Comparison of ENCODE assay signal across 21 cellular contexts in genomic region chr21:34557261-34557660, GRCh38. TPM values are rescaled to one million over a fixed set of nuclear protein-coding genes. Genes with fewer than 3 reads are reported as not detected.
A peak's percentile ranks its signal among the peaks of the same experiment; 100 is the strongest.
DNase-seq lines count a peak whose midpoint lies in the region; ATAC-seq and TF ChIP-seq lines count a peak whose summit lies in the region.
"Had no signal": no experiment of that assay in that cellular context is flagged by ENCODE, and none has a peak within 500 bp of the region (broad histone marks: within the 10 kb centered on the region; RNA-seq: fewer than 3 reads in every experiment).

No MANE protein-coding gene starts in this region.

- H3K4me1 Mint-ChIP-seq in activated CD4-positive, alpha-beta memory T cell treated with anti-CD3 and anti-CD28 coated beads for 36 hours (ENCODE audit: low read depth) = peaks cover 14% of the 10 kb centered on the region
- no peaks in the 10 kb centered on the region for H3K4me1 Mint-ChIP-seq in activated CD4-positive, alpha-beta memory T cell treated with anti-CD3 and anti-CD28 coated beads, Interleukin-2, amount 10 ng/mL, durations not matched to agents 7 days and 5 days
- peaks cover 11% of the 10 kb centered on the region for H3K4me1 Mint-ChIP-seq in activated T-helper 17 cell treated with anti-CD3 and anti-CD28 coated beads, Interleukin-2, amount 50 U/mL, for 72 hours
- H3K4me1 Mint-ChIP-seq in stimulated activated naive CD8-positive, alpha-beta T cell treated with anti-CD3 and anti-CD28 coated beads, Interleukin-15, Interleukin-2, amounts not matched to agents 100 ng/mL and 50 ng/mL, for 24 hours (ENCODE audit: low read depth) = peaks cover 39% of the 10 kb centered on the region
- no peaks in the 10 kb centered on the region for H3K4me1 Mint-ChIP-seq in CD8-positive, alpha-beta T cell (ENCODE audit: low read depth)

- CTCF ChIA-PET in activated CD4-positive, alpha-beta memory T cell treated with anti-CD3 and anti-CD28 coated beads for 36 hours (lab: Charles Lee) = no interaction called here
- CTCF ChIA-PET in activated CD4-positive, alpha-beta memory T cell treated with anti-CD3 and anti-CD28 coated beads, Interleukin-2, amount 10 ng/mL, durations not matched to agents 7 days and 5 days (lab: Charles Lee) = no interaction called here
- CTCF ChIA-PET in CD8-positive, alpha-beta T cell (lab: Charles Lee) = no interaction called here

- no peak overlapping the region for H3K27ac Mint-ChIP-seq in activated CD4-positive, alpha-beta memory T cell treated with anti-CD3 and anti-CD28 coated beads for 36 hours
- no peak overlapping the region for H3K27ac Mint-ChIP-seq in activated CD4-positive, alpha-beta memory T cell treated with anti-CD3 and anti-CD28 coated beads, Interleukin-2, amount 10 ng/mL, durations not matched to agents 7 days and 5 days
- H3K27ac Mint-ChIP-seq in activated T-helper 17 cell treated with anti-CD3 and anti-CD28 coated beads, Interleukin-2, amount 50 U/mL, for 72 hours = no peak overlapping the region
- peak overlapping the region; percentile 63 for H3K27ac Mint-ChIP-seq in stimulated activated naive CD8-positive, alpha-beta T cell treated with anti-CD3 and anti-CD28 coated beads, Interleukin-15, Interleukin-2, amounts not matched to agents 100 ng/mL and 50 ng/mL, for 24 hours
- H3K27ac Mint-ChIP-seq in CD8-positive, alpha-beta T cell = no peak overlapping the region
- H3K27ac Mint-ChIP-seq: CD4-positive, CD25-positive, alpha-beta regulatory T cell had no signal

- ATAC-seq in activated T-helper 17 cell treated with anti-CD3 and anti-CD28 coated beads, Interleukin-2, amount 50 U/mL, for 72 hours (replicated peaks) = peak; percentile 67
- ATAC-seq in CD8-positive, alpha-beta T cell = no peak

- intact Hi-C loops in activated CD4-positive, alpha-beta memory T cell treated with anti-CD3 and anti-CD28 coated beads for 36 hours (cut with micrococcal nuclease) = no loop called here
- intact Hi-C loops in CD8-positive, alpha-beta T cell (cut with DNase I, micrococcal nuclease) = no loop called here

- no peak overlapping the region for H3K4me3 ChIP-seq in CD8-positive, alpha-beta T cell (ENCODE audit: low read depth, low read length)
- H3K4me3 ChIP-seq: BLaER1, SJSA1 had no signal

- no peaks in the 10 kb centered on the region for H3K27me3 ChIP-seq in CD8-positive, alpha-beta T cell (ENCODE audit: insufficient read depth, low read length)
- H3K27me3 ChIP-seq: BLaER1, SJSA1 had no signal

- no peak overlapping the region for H3K4me3 Mint-ChIP-seq in activated CD4-positive, alpha-beta memory T cell treated with anti-CD3 and anti-CD28 coated beads for 36 hours
- H3K4me3 Mint-ChIP-seq in activated CD4-positive, alpha-beta memory T cell treated with anti-CD3 and anti-CD28 coated beads, Interleukin-2, amount 10 ng/mL, durations not matched to agents 7 days and 5 days = no peak overlapping the region
- no peak overlapping the region for H3K4me3 Mint-ChIP-seq in activated T-helper 17 cell treated with anti-CD3 and anti-CD28 coated beads, Interleukin-2, amount 50 U/mL, for 72 hours
- H3K4me3 Mint-ChIP-seq in stimulated activated naive CD8-positive, alpha-beta T cell treated with anti-CD3 and anti-CD28 coated beads, Interleukin-15, Interleukin-2, amounts not matched to agents 100 ng/mL and 50 ng/mL, for 24 hours = no peak overlapping the region
- no peak overlapping the region for H3K4me3 Mint-ChIP-seq in CD8-positive, alpha-beta T cell
- H3K4me3 Mint-ChIP-seq: CD4-positive, CD25-positive, alpha-beta regulatory T cell had no signal

- DNase-seq in activated CD4-positive, alpha-beta memory T cell treated with anti-CD3 and anti-CD28 coated beads for 36 hours = peak; percentile 43
- DNase-seq in activated CD4-positive, alpha-beta memory T cell treated with anti-CD3 and anti-CD28 coated beads, Interleukin-2, amount 10 ng/mL, durations not matched to agents 7 days and 5 days = no peak
- DNase-seq in islet precursor cell = peak; percentile 11
- DNase-seq in CD8-positive, alpha-beta T cell = no peak
- DNase-seq in cortex of kidney (lab: John Stamatoyannopoulos, UW) = no peak
- DNase-seq: CD4-positive, CD25-positive, alpha-beta regulatory T cell; HCEC 1CT; IMR-90; MM.1S; NCI-H1694; NCI-H2029 treated with DMSO at 0.1 percent for 48 hours; NCI-H446 treated with DMSO at 0.1 percent for 48 hours; NCI-H526; NCI-H82; Right ventricle myocardium superior; RPMI8226 had no signal

- TF ChIP-seq CTCF in CD8-positive, alpha-beta T cell (IDR thresholded peaks at IDR 0.05) = no peak

- H3K9me3 Mint-ChIP-seq in activated CD4-positive, alpha-beta memory T cell treated with anti-CD3 and anti-CD28 coated beads for 36 hours = peaks cover 11% of the 10 kb centered on the region
- peaks cover 8% of the 10 kb centered on the region for H3K9me3 Mint-ChIP-seq in activated CD4-positive, alpha-beta memory T cell treated with anti-CD3 and anti-CD28 coated beads, Interleukin-2, amount 10 ng/mL, durations not matched to agents 7 days and 5 days
- peaks cover 4% of the 10 kb centered on the region for H3K9me3 Mint-ChIP-seq in activated T-helper 17 cell treated with anti-CD3 and anti-CD28 coated beads, Interleukin-2, amount 50 U/mL, for 72 hours
- peaks cover 16% of the 10 kb centered on the region for H3K9me3 Mint-ChIP-seq in stimulated activated naive CD8-positive, alpha-beta T cell treated with anti-CD3 and anti-CD28 coated beads, Interleukin-15, Interleukin-2, amounts not matched to agents 100 ng/mL and 50 ng/mL, for 24 hours
- H3K9me3 Mint-ChIP-seq in CD8-positive, alpha-beta T cell = peaks cover 3% of the 10 kb centered on the region

- H3K27ac ChIP-seq in CD8-positive, alpha-beta T cell (ENCODE audit: low read depth, low read length) = no peak overlapping the region
- H3K27ac ChIP-seq: BLaER1, KMS-11, SJSA1 had no signal

- H3K27me3 Mint-ChIP-seq in activated CD4-positive, alpha-beta memory T cell treated with anti-CD3 and anti-CD28 coated beads for 36 hours = no peaks in the 10 kb centered on the region
- no peaks in the 10 kb centered on the region for H3K27me3 Mint-ChIP-seq in activated CD4-positive, alpha-beta memory T cell treated with anti-CD3 and anti-CD28 coated beads, Interleukin-2, amount 10 ng/mL, durations not matched to agents 7 days and 5 days
- H3K27me3 Mint-ChIP-seq in activated T-helper 17 cell treated with anti-CD3 and anti-CD28 coated beads, Interleukin-2, amount 50 U/mL, for 72 hours = no peaks in the 10 kb centered on the region
- no peaks in the 10 kb centered on the region for H3K27me3 Mint-ChIP-seq in stimulated activated naive CD8-positive, alpha-beta T cell treated with anti-CD3 and anti-CD28 coated beads, Interleukin-15, Interleukin-2, amounts not matched to agents 100 ng/mL and 50 ng/mL, for 24 hours
- no peaks in the 10 kb centered on the region for H3K27me3 Mint-ChIP-seq in CD8-positive, alpha-beta T cell (ENCODE audit: low read depth)
- H3K27me3 Mint-ChIP-seq: CD4-positive, CD25-positive, alpha-beta regulatory T cell had no signal

- no peaks in the 10 kb centered on the region for H3K9me3 ChIP-seq in CD8-positive, alpha-beta T cell (ENCODE audit: low read length)
- H3K9me3 ChIP-seq: SJSA1 had no signal

- peaks cover 12% of the 10 kb centered on the region for H3K36me3 Mint-ChIP-seq in activated CD4-positive, alpha-beta memory T cell treated with anti-CD3 and anti-CD28 coated beads for 36 hours
- H3K36me3 Mint-ChIP-seq in activated CD4-positive, alpha-beta memory T cell treated with anti-CD3 and anti-CD28 coated beads, Interleukin-2, amount 10 ng/mL, durations not matched to agents 7 days and 5 days (ENCODE audit: low read depth) = no peaks in the 10 kb centered on the region
- no peaks in the 10 kb centered on the region for H3K36me3 Mint-ChIP-seq in activated T-helper 17 cell treated with anti-CD3 and anti-CD28 coated beads, Interleukin-2, amount 50 U/mL, for 72 hours (ENCODE audit: low read depth)
- peaks cover 13% of the 10 kb centered on the region for H3K36me3 Mint-ChIP-seq in stimulated activated naive CD8-positive, alpha-beta T cell treated with anti-CD3 and anti-CD28 coated beads, Interleukin-15, Interleukin-2, amounts not matched to agents 100 ng/mL and 50 ng/mL, for 24 hours (ENCODE audit: low read depth)
- H3K36me3 Mint-ChIP-seq in CD8-positive, alpha-beta T cell = no peaks in the 10 kb centered on the region

- H3K36me3 ChIP-seq in CD8-positive, alpha-beta T cell (ENCODE audit: insufficient read depth, low read length) = no peaks in the 10 kb centered on the region
- H3K36me3 ChIP-seq: SJSA1 had no signal

- POLR2A ChIA-PET in activated CD4-positive, alpha-beta memory T cell treated with anti-CD3 and anti-CD28 coated beads for 36 hours (lab: Charles Lee) = no interaction called here
- POLR2A ChIA-PET in activated CD4-positive, alpha-beta memory T cell treated with anti-CD3 and anti-CD28 coated beads, Interleukin-2, amount 10 ng/mL, durations not matched to agents 7 days and 5 days (lab: Charles Lee) = no interaction called here
- POLR2A ChIA-PET in CD8-positive, alpha-beta T cell (lab: Charles Lee) = no interaction called here

- no peaks in the 10 kb centered on the region for H3K4me1 ChIP-seq in CD8-positive, alpha-beta T cell (ENCODE audit: insufficient read depth, low read length)

RNA-seq across cellular contexts. Expression of gene KCNE1, which starts 45.3 kb away (rescaled TPM):
- under 1 TPM; 0.21 to 0.31 TPM for total RNA-seq in activated CD4-positive, alpha-beta memory T cell treated with anti-CD3 and anti-CD28 coated beads for 36 hours
- total RNA-seq in activated CD4-positive, alpha-beta memory T cell treated with anti-CD3 and anti-CD28 coated beads, Interleukin-2, amount 10 ng/mL, durations not matched to agents 7 days and 5 days = under 1 TPM in 1 of 2 experiments, not detected in 1; 0.40 TPM
- under 1 TPM in 1 of 2 donors, not detected in 1; 0.15 TPM for total RNA-seq in activated T-helper 17 cell treated with anti-CD3 and anti-CD28 coated beads, Interleukin-2, amount 50 U/mL, for 72 hours
- not detected for total RNA-seq in CD8-positive, alpha-beta T cell

RNA-seq across cellular contexts. Expression of gene RCAN1, which starts 57.7 kb away (rescaled TPM):
- total RNA-seq in activated CD4-positive, alpha-beta memory T cell treated with anti-CD3 and anti-CD28 coated beads for 36 hours = 1 to 10 TPM; 8.6 to 9.7 TPM
- 1 to 10 TPM; 8.3 to 8.8 TPM for total RNA-seq in activated CD4-positive, alpha-beta memory T cell treated with anti-CD3 and anti-CD28 coated beads, Interleukin-2, amount 10 ng/mL, durations not matched to agents 7 days and 5 days
- total RNA-seq in activated T-helper 17 cell treated with anti-CD3 and anti-CD28 coated beads, Interleukin-2, amount 50 U/mL, for 72 hours = 1 to 10 TPM; 4.9 to 6.3 TPM
- total RNA-seq in CD8-positive, alpha-beta T cell = 1 to 10 TPM in 1 of 2 experiments, under 1 TPM in 1; 0.73 to 1.0 TPM

Comparison
In these comparisons a context has a peak if more than half of its experiments do, and no peak if none do; other contexts are left out.
1. DNase-seq: peak in activated CD4-positive, alpha-beta memory T cell treated with anti-CD3 and anti-CD28 coated beads for 36 hours (single experiment) and islet precursor cell (single experiment); none in activated CD4-positive, alpha-beta memory T cell treated with anti-CD3 and anti-CD28 coated beads, Interleukin-2, amount 10 ng/mL, durations not matched to agents 7 days and 5 days (single experiment), CD8-positive, alpha-beta T cell (0 of 7) and cortex of kidney (single experiment).